10 cellular contexts compared by ENCODE assay signal in genomic region chr9:4887556-4887955, GRCh38.
DNase-seq lines count a peak whose midpoint lies in the region; TF ChIP-seq lines count a peak whose summit lies in the region.
"Had no signal": no experiment of that assay in that cellular context is flagged by ENCODE, and none has a peak within 500 bp of the region (broad histone marks: within the 10 kb centered on the region; RNA-seq: fewer than 3 reads in every experiment).

No MANE protein-coding gene starts in this region.

- no peaks in the 10 kb centered on the region for H3K27me3 Mint-ChIP-seq in endothelial cell (ENCODE audit: unreplicated experiment)

- no peak for TF ChIP-seq POLR2A in suprapubic skin (IDR thresholded peaks at IDR 0.05)

- TF ChIP-seq CTCF in fibroblast of the aortic adventitia (IDR thresholded peaks at IDR 0.05; ENCODE audit: insufficient read depth, low read length), result no peak
- TF ChIP-seq CTCF in suprapubic skin (IDR thresholded peaks at IDR 0.05), result no peak
- TF ChIP-seq CTCF in endothelial cell (IDR thresholded peaks at IDR 0.05; ENCODE audit: unreplicated experiment), result no peak

- no peaks in the 10 kb centered on the region for H3K36me3 ChIP-seq in suprapubic skin
- no peaks in the 10 kb centered on the region for H3K36me3 ChIP-seq in SJCRH30

- H3K4me3 Mint-ChIP-seq in endothelial cell (ENCODE audit: unreplicated experiment), result no peak overlapping the region
- H3K4me3 Mint-ChIP-seq: H9 had no signal

- H3K9me3 ChIP-seq in suprapubic skin (no peaks in the 10 kb centered on the region), SJCRH30 (replicated peaks) (no peaks in the 10 kb centered on the region)

- no peak overlapping the region for H3K4me3 ChIP-seq in fibroblast of the aortic adventitia (ENCODE audit: low read depth, low read length)
- H3K4me3 ChIP-seq in suprapubic skin, result no peak overlapping the region
- H3K4me3 ChIP-seq in SJCRH30, result no peak overlapping the region

- no peak for TF ChIP-seq EP300 in suprapubic skin (IDR thresholded peaks at IDR 0.05)

- peak; percentile 16 for DNase-seq in HK-2 (ENCODE audit: unreplicated experiment)
- DNase-seq in NCI-H774 (lab: John Stamatoyannopoulos, UW), result peak; percentile 55
- peak; percentile 68 for DNase-seq in fibroblast of the aortic adventitia (ENCODE audit: low read depth)
- peak in 1 of 2 donors; percentile 67 for DNase-seq in suprapubic skin (ENCODE audit: low spot score in 2 of 2)
- no peak for DNase-seq in SJCRH30
- DNase-seq in hippocampal formation (lab: John Stamatoyannopoulos, UW), result no peak
- DNase-seq in endothelial cell (ENCODE audit: low spot score), result no peak
- DNase-seq: dermis blood vessel endothelial cell, H9, RPMI8226 had no signal

- no peaks in the 10 kb centered on the region for H3K4me1 Mint-ChIP-seq in endothelial cell (ENCODE audit: unreplicated experiment)

- WGBS in suprapubic skin, result 19% methylated on average over 4 of the region's 4 CpGs

- H3K27me3 ChIP-seq in suprapubic skin (no peaks in the 10 kb centered on the region), SJCRH30 (no peaks in the 10 kb centered on the region)

- no peaks in the 10 kb centered on the region for H3K36me3 Mint-ChIP-seq in endothelial cell (ENCODE audit: low read depth, unreplicated experiment)

- H3K4me1 ChIP-seq in suprapubic skin, result peaks cover 15% of the 10 kb centered on the region
- no peaks in the 10 kb centered on the region for H3K4me1 ChIP-seq in SJCRH30

- H3K9me3 Mint-ChIP-seq in endothelial cell (ENCODE audit: unreplicated experiment), result no peaks in the 10 kb centered on the region
- H3K9me3 Mint-ChIP-seq: H9 had no signal

- H3K27ac Mint-ChIP-seq in endothelial cell (ENCODE audit: unreplicated experiment), result no peak overlapping the region

- H3K27ac ChIP-seq in suprapubic skin (peak overlapping the region; percentile 24), SJCRH30 (no peak overlapping the region)

Comparison
In these comparisons a context has a peak if more than half of its experiments do, and no peak if none do; other contexts are left out.
1. DNase-seq: peak in HK-2 (single experiment), NCI-H774 (single experiment) and fibroblast of the aortic adventitia (single experiment); none in SJCRH30 (0 of 2), hippocampal formation (0 of 2) and endothelial cell (single experiment).